9 cellular contexts compared by ENCODE assay signal in the genomic region with DNA sequence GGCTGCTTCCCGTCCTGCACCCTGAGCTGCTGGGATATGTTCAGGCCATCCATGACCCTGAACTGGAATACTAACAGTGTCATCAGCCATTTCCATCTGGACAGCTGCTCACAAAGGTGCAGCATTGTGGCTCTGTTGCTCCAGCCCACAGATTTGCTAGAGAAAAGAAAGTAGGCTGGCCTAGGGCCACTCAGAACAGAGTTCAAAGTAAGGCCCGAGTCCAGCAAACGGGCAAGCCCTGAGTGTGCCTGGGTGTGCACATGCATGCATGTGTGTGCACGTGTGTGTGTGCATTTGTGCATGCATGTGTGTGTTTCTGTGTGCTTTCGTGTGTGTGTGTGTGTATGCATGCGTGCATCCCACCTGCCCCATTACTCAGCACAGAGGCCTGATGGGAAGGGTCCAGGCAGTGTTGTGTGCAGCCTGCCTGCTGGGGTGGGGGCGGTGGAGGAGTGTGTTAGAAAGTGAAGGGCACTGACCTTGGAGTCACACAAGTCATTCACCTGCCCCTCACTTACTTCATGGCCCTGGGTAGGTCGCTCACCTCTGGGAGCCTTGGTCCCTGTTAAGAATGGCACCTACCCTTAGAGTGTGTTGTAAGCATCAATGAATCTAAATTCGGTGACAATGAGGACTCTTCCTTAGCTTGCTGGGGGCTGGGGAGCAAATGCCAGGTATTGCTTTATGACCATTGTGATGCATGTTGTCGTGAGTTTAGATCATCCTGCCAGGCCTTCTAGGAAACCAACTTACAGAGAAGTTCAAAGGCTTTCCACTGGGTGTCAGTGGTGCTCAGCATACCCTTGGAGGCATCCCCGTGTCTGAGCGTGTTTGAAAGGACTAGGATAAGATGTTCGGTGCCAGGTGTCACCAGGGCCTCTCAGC. TPM values are rescaled to one million over a fixed set of nuclear protein-coding genes. Genes with fewer than 3 reads are reported as not detected.
A peak's percentile ranks its signal among the peaks of the same experiment; 100 is the strongest.
DNase-seq lines count a peak whose midpoint lies in the region; ATAC-seq, FAIRE-seq and TF ChIP-seq lines count a peak whose summit lies in the region.
"Had no signal": no experiment of that assay in that cellular context is flagged by ENCODE, and none has a peak within 500 bp of the region (broad histone marks: within the 10 kb centered on the region; RNA-seq: fewer than 3 reads in every experiment).

No MANE protein-coding gene starts in this region.

- WGBS in pancreas, 2 donors: 39 to 44% methylated on average over 13 of the region's 13 CpGs

- H3K4me1 ChIP-seq in pancreas: no peaks in the 10 kb centered on the region

- no peaks in the 10 kb centered on the region for H3K4me1 Mint-ChIP-seq in activated T-helper 17 cell treated with anti-CD3 and anti-CD28 coated beads, Interleukin-2, amount 50 U/mL, for 72 hours
- no peaks in the 10 kb centered on the region for H3K4me1 Mint-ChIP-seq in T-helper 2 cell treated with Interferon-gamma antibody and Interleukin-4, amounts not matched to agents 5 μg/mL and 100 μg/mL, for 36 hours (ENCODE audit: low read depth)

- H3K27me3 ChIP-seq in pancreas: no peaks in the 10 kb centered on the region

- H3K4me3 Mint-ChIP-seq in activated T-helper 17 cell treated with anti-CD3 and anti-CD28 coated beads, Interleukin-2, amount 50 U/mL, for 72 hours: no peak overlapping the region
- no peak overlapping the region for H3K4me3 Mint-ChIP-seq in T-helper 2 cell treated with Interferon-gamma antibody and Interleukin-4, amounts not matched to agents 5 μg/mL and 100 μg/mL, for 36 hours

- peaks cover 7% of the 10 kb centered on the region for H3K27me3 Mint-ChIP-seq in activated T-helper 17 cell treated with anti-CD3 and anti-CD28 coated beads, Interleukin-2, amount 50 U/mL, for 72 hours
- peaks cover 2% of the 10 kb centered on the region for H3K27me3 Mint-ChIP-seq in T-helper 2 cell treated with Interferon-gamma antibody and Interleukin-4, amounts not matched to agents 5 μg/mL and 100 μg/mL, for 36 hours (ENCODE audit: low read depth)

- CTCF ChIA-PET in HEK293T (lab: Yijun Ruan, JAX): interaction anchor here (1.9 kb wide), 1 partner anchor 166 kb away, joined by 6 read pairs; no protein-coding TSS in a partner anchor

- no peak for TF ChIP-seq CTCF in pancreas (IDR thresholded peaks at IDR 0.05)

- peak; percentile 44 for ATAC-seq in activated T-helper 17 cell treated with anti-CD3 and anti-CD28 coated beads, Interleukin-2, amount 50 U/mL, for 72 hours (replicated peaks)
- ATAC-seq in pancreas: peak in 3 of 4 donors; percentile 65 to 79 (median 70)
- no peak for ATAC-seq in GM19455 (IDR thresholded peaks at IDR 0.05; ENCODE audit: unreplicated experiment)

- H3K27ac Mint-ChIP-seq in activated T-helper 17 cell treated with anti-CD3 and anti-CD28 coated beads, Interleukin-2, amount 50 U/mL, for 72 hours: no peak overlapping the region
- H3K27ac Mint-ChIP-seq in T-helper 2 cell treated with Interferon-gamma antibody and Interleukin-4, amounts not matched to agents 5 μg/mL and 100 μg/mL, for 36 hours: no peak overlapping the region

- no peaks in the 10 kb centered on the region for H3K9me3 Mint-ChIP-seq in activated T-helper 17 cell treated with anti-CD3 and anti-CD28 coated beads, Interleukin-2, amount 50 U/mL, for 72 hours
- H3K9me3 Mint-ChIP-seq in T-helper 2 cell treated with Interferon-gamma antibody and Interleukin-4, amounts not matched to agents 5 μg/mL and 100 μg/mL, for 36 hours: peaks cover under 1% of the 10 kb centered on the region

- H3K36me3 Mint-ChIP-seq in activated T-helper 17 cell treated with anti-CD3 and anti-CD28 coated beads, Interleukin-2, amount 50 U/mL, for 72 hours (ENCODE audit: low read depth): no peaks in the 10 kb centered on the region
- H3K36me3 Mint-ChIP-seq in T-helper 2 cell treated with Interferon-gamma antibody and Interleukin-4, amounts not matched to agents 5 μg/mL and 100 μg/mL, for 36 hours (ENCODE audit: low read depth): no peaks in the 10 kb centered on the region

- no peak overlapping the region for H3K27ac ChIP-seq in pancreas

- no peaks in the 10 kb centered on the region for H3K9me3 ChIP-seq in pancreas

- DNase-seq in D341Med (ENCODE audit: low spot score): peak; percentile 79
- DNase-seq in HEK293T (ENCODE audit: extremely low spot score): peak; percentile 62
- DNase-seq in NCI-H460 (ENCODE audit: extremely low read depth, low read depth): peak; percentile 33
- peak; percentile 32 for DNase-seq in germinal center (ENCODE audit: low spot score)
- DNase-seq in pancreas: no peak
- DNase-seq in T-helper 2 cell treated with Interferon-gamma antibody and Interleukin-4, amounts not matched to agents 5 μg/mL and 100 μg/mL, for 36 hours (ENCODE audit: low spot score): no peak

- H3K36me3 ChIP-seq in pancreas: no peaks in the 10 kb centered on the region

- intact Hi-C loops in pancreas (cut with DNase I): no loop called here

- no peak overlapping the region for H3K4me3 ChIP-seq in pancreas

- FAIRE-seq in pancreas (lab: Jason Lieb, UNC): no peak

- POLR2A ChIA-PET in HEK293T (lab: Yijun Ruan, JAX): no interaction called here

TF ChIP-seq in HEK293T, 16 proteins besides CTCF, POLR2A, EP300 and RAD21:
- TF ChIP-seq ELF4 (IDR thresholded peaks at IDR 0.05) (no peak), L3MBTL2 (conservative IDR thresholded peaks at IDR 0.05) (no peak)
- TF ChIP-seq, protein P1, sequence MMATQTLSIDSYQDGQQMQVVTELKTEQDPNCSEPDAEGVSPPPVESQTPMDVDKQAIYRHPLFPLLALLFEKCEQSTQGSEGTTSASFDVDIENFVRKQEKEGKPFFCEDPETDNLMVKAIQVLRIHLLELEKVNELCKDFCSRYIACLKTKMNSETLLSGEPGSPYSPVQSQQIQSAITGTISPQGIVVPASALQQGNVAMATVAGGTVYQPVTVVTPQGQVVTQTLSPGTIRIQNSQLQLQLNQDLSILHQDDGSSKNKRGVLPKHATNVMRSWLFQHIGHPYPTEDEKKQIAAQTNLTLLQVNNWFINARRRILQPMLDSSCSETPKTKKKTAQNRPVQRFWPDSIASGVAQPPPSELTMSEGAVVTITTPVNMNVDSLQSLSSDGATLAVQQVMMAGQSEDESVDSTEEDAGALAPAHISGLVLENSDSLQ (IDR thresholded peaks at IDR 0.05): no peak

RNA-seq across cellular contexts. Expression of a gene that starts 53.2 kb away (rescaled TPM):
- not detected in 2 replicates for total RNA-seq in NCI-H460 (2014; rRNA removed; shearing (Covaris generic))
- not detected in 2 replicates for polyA plus RNA-seq in NCI-H460 (2014; cell fraction: nucleus; rRNA removed)
- not detected for total RNA-seq in activated T-helper 17 cell treated with anti-CD3 and anti-CD28 coated beads, Interleukin-2, amount 50 U/mL, for 72 hours
- not detected for total RNA-seq in pancreas
- polyA plus RNA-seq in pancreas: under 1 TPM in 1 of 2 donors, not detected in 1; 0.05 TPM
- total RNA-seq: skeletal muscle tissue had no signal

Comparison
In these comparisons a context has a peak if more than half of its experiments do, and no peak if none do; other contexts are left out.
1. DNase-seq: peak in D341Med (single experiment), HEK293T (single experiment), NCI-H460 (single experiment) and germinal center (single experiment); none in pancreas (0 of 6) and T-helper 2 cell treated with Interferon-gamma antibody and Interleukin-4, amounts not matched to agents 5 μg/mL and 100 μg/mL, for 36 hours (single experiment).